15 cellular contexts compared by ENCODE assay signal in the genomic region with DNA sequence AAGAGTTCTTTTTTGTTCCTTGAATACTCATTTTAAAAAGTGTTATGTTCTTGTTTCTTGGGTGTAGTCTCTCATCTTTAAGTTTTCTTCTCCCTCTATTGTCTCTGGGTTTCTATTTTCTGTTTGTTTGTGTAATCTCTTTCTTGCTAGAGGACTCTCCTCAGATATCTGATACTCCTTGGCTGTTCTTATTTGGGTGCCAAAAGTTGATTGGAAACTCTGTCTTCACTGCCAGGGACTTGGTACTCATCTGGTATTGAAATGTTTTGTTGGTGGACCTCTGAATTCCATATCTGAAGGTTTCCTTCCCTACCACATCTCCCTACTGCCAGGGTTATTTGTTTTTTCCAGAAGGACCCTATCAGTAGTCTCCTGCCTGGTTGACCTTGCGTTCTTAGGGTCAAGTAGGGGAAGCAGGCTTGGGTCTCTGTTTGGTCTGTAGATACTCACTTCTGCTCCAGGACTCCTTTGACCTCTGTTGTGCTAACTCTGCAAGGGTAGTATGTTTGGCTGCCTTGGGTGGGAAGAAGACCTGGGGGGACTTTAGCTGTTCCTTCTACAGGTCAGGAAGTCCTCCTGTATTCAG. TPM values are rescaled to one million over a fixed set of nuclear protein-coding genes. Genes with fewer than 3 reads are reported as not detected.
DNase-seq lines count a peak whose midpoint lies in the region; ATAC-seq, FAIRE-seq and TF ChIP-seq lines count a peak whose summit lies in the region.
"Had no signal": no experiment of that assay in that cellular context is flagged by ENCODE, and none has a peak within 500 bp of the region (broad histone marks: within the 10 kb centered on the region; RNA-seq: fewer than 3 reads in every experiment).

No MANE protein-coding gene starts in this region.

- H3K79me2 ChIP-seq in mammary epithelial cell (ENCODE audit: insufficient read depth, low read length) (no peaks in the 10 kb centered on the region), Loucy (ENCODE audit: insufficient read depth, low read length) (peaks cover 10% of the 10 kb centered on the region; the same call in 1 of the 2 replicates), K562 (ENCODE audit: control insufficient read depth, insufficient read depth, low read length) (no peaks in the 10 kb centered on the region)

- TF ChIP-seq CTCF in MCF 10A (IDR thresholded peaks at IDR 0.05; ENCODE audit: unreplicated experiment) (no peak), mammary epithelial cell (conservative IDR thresholded peaks at IDR 0.05 in 1 of 2, IDR thresholded peaks at IDR 0.05 in 1 of 2; ENCODE audit: extremely low read depth in 1 of 2, insufficient read depth in 1 of 2, low read depth in 1 of 2, low read length in 2 of 2) (no peak), Loucy (conservative IDR thresholded peaks at IDR 0.05; ENCODE audit: low read length) (no peak), K562 (IDR thresholded peaks at IDR 0.05 in 2 of 3, conservative IDR thresholded peaks at IDR 0.05 in 1 of 3; ENCODE audit: insufficient read depth in 2 of 3, low read depth in 1 of 3, low read length in 3 of 3) (no peak), progenitor cell of endocrine pancreas (IDR thresholded peaks at IDR 0.05; ENCODE audit: unreplicated experiment) (no peak)

- H3K9me3 ChIP-seq in mammary epithelial cell (replicated peaks; ENCODE audit: insufficient read depth, low read length) (no peaks in the 10 kb centered on the region), Loucy (ENCODE audit: insufficient read depth, low read depth, low read length) (no peaks in the 10 kb centered on the region), K562 (replicated peaks; ENCODE audit: control insufficient read depth, insufficient read depth, low read depth, low read length) (no peaks in the 10 kb centered on the region)
- H3K9me3 ChIP-seq: SJSA1 had no signal

- no peaks in the 10 kb centered on the region for H3K9me1 ChIP-seq in K562 (ENCODE audit: control insufficient read depth, insufficient read depth, low read length)

- H3K9ac ChIP-seq in mammary epithelial cell (ENCODE audit: insufficient read depth, low read length): no peak overlapping the region
- H3K9ac ChIP-seq in Loucy (ENCODE audit: low read depth, low read length, poor library complexity, severe bottlenecking): peak overlapping the region; percentile 11
- H3K9ac ChIP-seq in K562 (ENCODE audit: insufficient read depth in 1 of 2, low read depth in 2 of 2, low read length in 2 of 2): no peak overlapping the region

- H3F3A ChIP-seq in Loucy (ENCODE audit: low read depth): 0 out of 2 replicates have a peak, but pooled peaks cover 5% of the 10 kb centered on the region

- H3K27me3 ChIP-seq in mammary epithelial cell (ENCODE audit: insufficient read depth, low read length) (no peaks in the 10 kb centered on the region), Loucy (ENCODE audit: insufficient read depth, low read length, poor library complexity, severe bottlenecking) (no peaks in the 10 kb centered on the region), K562 (ENCODE audit: control insufficient read depth in 2 of 2, insufficient read depth in 2 of 2, low read length in 2 of 2) (no peaks in the 10 kb centered on the region)
- H3K27me3 ChIP-seq: SJSA1 had no signal

- H3K4me3 ChIP-seq in mammary epithelial cell (replicated peaks in 1 of 3; ENCODE audit: insufficient read depth in 1 of 3, low read depth in 2 of 3, low read length in 3 of 3) (no peak overlapping the region), Loucy (ENCODE audit: low read length, poor library complexity, severe bottlenecking) (no peak overlapping the region), K562 (no peak overlapping the region)
- H3K4me3 ChIP-seq: SJSA1 had no signal

- H3K36me3 ChIP-seq in mammary epithelial cell (ENCODE audit: insufficient read depth, low read length): no peaks in the 10 kb centered on the region
- no peaks in the 10 kb centered on the region for H3K36me3 ChIP-seq in Loucy (ENCODE audit: insufficient read depth, low read length)
- H3K36me3 ChIP-seq in K562 (ENCODE audit: control insufficient read depth, insufficient read depth, low read length): no peaks in the 10 kb centered on the region
- H3K36me3 ChIP-seq: SJSA1 had no signal

- H3K4me3 Mint-ChIP-seq in MCF 10A (ENCODE audit: unreplicated experiment): no peak overlapping the region
- H3K4me3 Mint-ChIP-seq in progenitor cell of endocrine pancreas (ENCODE audit: low read depth): no peak overlapping the region
- H3K4me3 Mint-ChIP-seq: B cell had no signal

- intact Hi-C loops in MCF 10A (cut with micrococcal nuclease): no loop called here
- intact Hi-C loops in mammary epithelial cell (cut with micrococcal nuclease): no loop called here
- intact Hi-C loops in K562 (cut with micrococcal nuclease): no loop called here
- intact Hi-C loops in Right ventricle myocardium inferior (cut with DNase I): no loop called here

- ATAC-seq in K562: no peak
- no peak for ATAC-seq in Right ventricle myocardium inferior

- 100% methylated on average over 1 of the region's 1 CpG for WGBS in mammary epithelial cell (ENCODE audit: low coverage, missing lambda C conversion rate)
- WGBS in K562 (ENCODE audit: insufficient coverage, low coverage, missing lambda C conversion rate): no CpG with 5 or more reads among the region's 1 CpG

- CTCF ChIA-PET in MCF 10A (lab: Yijun Ruan, JAX): interaction anchor here (0.6 to 1.7 kb wide), 3 partner anchors 9 to 163 kb away, joined by 3 to 6 read pairs (median 4); partner anchors contain the start of genes C15orf39 and PPCDC
- CTCF ChIA-PET in mammary epithelial cell (lab: Charles Lee; ENCODE audit: low non-redundant PET): no interaction called here
- CTCF ChIA-PET in K562 (lab: Yijun Ruan, JAX; ENCODE audit: low intra/inter-chr PET ratio): interaction anchor here (0.9 kb wide), 1 partner anchor 10 kb away, joined by 4 read pairs; no protein-coding TSS in a partner anchor

- no peak for TF ChIP-seq POLR2A in K562 (conservative IDR thresholded peaks at IDR 0.05)

- H3K36me3 Mint-ChIP-seq in MCF 10A (ENCODE audit: insufficient read depth, unreplicated experiment) (peaks cover 7% of the 10 kb centered on the region), progenitor cell of endocrine pancreas (ENCODE audit: insufficient read depth) (peaks cover 9% of the 10 kb centered on the region)

- H3K4me1 ChIP-seq in mammary epithelial cell (ENCODE audit: insufficient read depth, low read length) (peaks cover 43% of the 10 kb centered on the region), Loucy (ENCODE audit: insufficient read depth, low read length, poor library complexity, severe bottlenecking) (peaks cover 53% of the 10 kb centered on the region), K562 (replicated peaks in 1 of 2; ENCODE audit: control insufficient read depth in 2 of 2, insufficient read depth in 2 of 2, low read length in 2 of 2) (peaks cover 36 to 38% of the 10 kb centered on the region in 2 experiments)

- H3K9me2 ChIP-seq in Loucy (replicated peaks; ENCODE audit: low read depth, low read length): no peaks in the 10 kb centered on the region

- in situ Hi-C loops in mammary epithelial cell (cut with MboI; ENCODE audit: low sequenced_read_pairs in 2 of 2): no loop called here
- in situ Hi-C loops in K562 (cut with MboI): no loop called here

- H3K4me2 ChIP-seq in mammary epithelial cell (ENCODE audit: insufficient read depth, low read depth, low read length) (no peak overlapping the region), Loucy (ENCODE audit: low read depth, low read length, poor library complexity, severe bottlenecking) (peak overlapping the region; percentile 53), K562 (ENCODE audit: insufficient read depth, low read length) (no peak overlapping the region)

- H3K27ac ChIP-seq in mammary epithelial cell (ENCODE audit: insufficient read depth, low read depth, low read length) (no peak overlapping the region), K562 (ENCODE audit: extremely low read depth, low read depth, low read length) (no peak overlapping the region)
- H3K27ac ChIP-seq: SJSA1 had no signal

- no peaks in the 10 kb centered on the region for H3K9me3 Mint-ChIP-seq in MCF 10A (ENCODE audit: unreplicated experiment)
- no peaks in the 10 kb centered on the region for H3K9me3 Mint-ChIP-seq in progenitor cell of endocrine pancreas (ENCODE audit: low read depth)

- no peak for TF ChIP-seq RAD21 in K562 (CRISPR knock-in tag; conservative IDR thresholded peaks at IDR 0.05 in 1 of 2, IDR thresholded peaks at IDR 0.05 in 1 of 2)

- H3K27me3 Mint-ChIP-seq in MCF 10A (ENCODE audit: insufficient read depth, unreplicated experiment): no peaks in the 10 kb centered on the region
- no peaks in the 10 kb centered on the region for H3K27me3 Mint-ChIP-seq in progenitor cell of endocrine pancreas
- H3K27me3 Mint-ChIP-seq: B cell had no signal

- POLR2A ChIA-PET in MCF 10A (lab: Yijun Ruan, JAX) (no interaction called here), K562 (lab: Yijun Ruan, JAX) (interaction anchor here (0.6 to 2.7 kb wide), 5 partner anchors 11 to 784 kb away, joined by 3 to 7 read pairs (median 3); partner anchors contain the start of gene MPI)

- no TSS peak for BruUV-seq in MCF 10A (replicated peaks; lab: Mats Ljungman, UMichigan)
- BruUV-seq in mammary epithelial cell (replicated peaks; lab: Mats Ljungman, UMichigan): no TSS peak
- BruUV-seq in K562 (replicated peaks; lab: Mats Ljungman, UMichigan): no TSS peak

- H4K20me1 ChIP-seq in mammary epithelial cell (ENCODE audit: insufficient read depth, low read length) (no peaks in the 10 kb centered on the region), Loucy (ENCODE audit: insufficient read depth, low read length, poor library complexity, severe bottlenecking) (no peaks in the 10 kb centered on the region), K562 (replicated peaks; ENCODE audit: control insufficient read depth, insufficient read depth, low read length) (no peaks in the 10 kb centered on the region)

- peak overlapping the region; percentile 59 for H3K27ac Mint-ChIP-seq in MCF 10A (ENCODE audit: low read depth, unreplicated experiment)
- no peak overlapping the region for H3K27ac Mint-ChIP-seq in progenitor cell of endocrine pancreas
- H3K27ac Mint-ChIP-seq: B cell had no signal

- peak; percentile 57 for FAIRE-seq in K562 (lab: Jason Lieb, UNC)

- no peak for DNase-seq in MCF 10A (ENCODE audit: unreplicated experiment)
- DNase-seq in mammary epithelial cell: no peak
- peak; percentile 30 to 63 (median 54) for DNase-seq in K562 (ENCODE audit: extremely low read depth in 1 of 4, low spot score in 3 of 4)
- DNase-seq in Right ventricle myocardium inferior (ENCODE audit: missing footprints): no peak
- no peak for DNase-seq in NCI-H1105 (lab: John Stamatoyannopoulos, UW)
- no peak for DNase-seq in progenitor cell of endocrine pancreas (ENCODE audit: low spot score, unreplicated experiment)
- DNase-seq: DMS153, Karpas-422, NCI-H1436, NCI-H2029 treated with DMSO at 0.1 percent for 48 hours, NCI-H524, RPMI8226 had no signal

- peaks cover 16% of the 10 kb centered on the region for H3K4me1 Mint-ChIP-seq in MCF 10A (ENCODE audit: insufficient read depth, unreplicated experiment)
- H3K4me1 Mint-ChIP-seq in progenitor cell of endocrine pancreas (ENCODE audit: low read depth): peaks cover 51% of the 10 kb centered on the region

- dilution Hi-C loops in mammary epithelial cell (cut with HindIII; ENCODE audit: low sequenced_read_pairs): no loop called here

- TF ChIP-seq EP300 in K562 (IDR thresholded peaks at IDR 0.05; ENCODE audit: low read length): 0 out of 2 replicates have a peak, but pooled peaks have one; percentile 37

- H2AFZ ChIP-seq in mammary epithelial cell (ENCODE audit: low read depth, low read length) (no peak overlapping the region), Loucy (ENCODE audit: low read length) (no peak overlapping the region), K562 (ENCODE audit: low read depth, low read length) (no peak overlapping the region)

RNA-seq across cellular contexts. Expression of gene PPCDC, which starts 15.7 kb away (rescaled TPM):
- total RNA-seq in MCF 10A (2022): 20.3 and 25.1 TPM in 2 replicates
- total RNA-seq in mammary epithelial cell: 10 to 100 TPM in 1 of 2 donors, 1 to 10 TPM in 1; 8.2 to 20.9 TPM
- 23.0 TPM for polyA plus RNA-seq in mammary epithelial cell
- 11.3 TPM for polyA minus RNA-seq in mammary epithelial cell
- 20.0 and 54.1 TPM in 2 replicates for total RNA-seq in K562 (2011; cell fraction: chromatin; rRNA removed; ENCODE audit: low replicate concordance)
- total RNA-seq in K562 (2011; cell fraction: nucleolus; rRNA removed): 31.7 TPM in 2 replicates
- total RNA-seq in K562 (2011; cell fraction: nucleoplasm; rRNA removed): 24.1 and 30.8 TPM in 2 replicates
- total RNA-seq in K562 (2014; rRNA removed): 16.3 and 17.1 TPM in 2 replicates
- 6.4 and 10.9 TPM in 2 replicates for total RNA-seq in K562 (2014; rRNA removed; fragmentation: Illumina TruSeq; extraction: Trizol)
- total RNA-seq in K562 (2015; rRNA removed; fragmentation: Illumina TruSeq; extraction: Trizol): 9.7 and 13.5 TPM in 2 replicates
- total RNA-seq in K562 (2021): 15.2 and 16.7 TPM in 2 replicates
- polyA plus RNA-seq in K562 (2011; rRNA removed): 16.7 and 17.9 TPM in 2 replicates
- polyA plus RNA-seq in K562 (2011; cell fraction: cytosol; rRNA removed): 26.9 and 55.6 TPM in 2 replicates
- 22.7 and 31.8 TPM in 2 replicates for polyA plus RNA-seq in K562 (2011; cell fraction: nucleus; rRNA removed)
- polyA plus RNA-seq in K562 (2012): 11.4 and 15.7 TPM in 2 replicates
- 21.7 and 24.9 TPM in 2 replicates for polyA plus RNA-seq in K562 (2014; fragmentation: Illumina TruSeq; extraction: Trizol)
- 10 to 100 TPM; 50.0 to 53.6 TPM for polyA plus RNA-seq in K562 (2014; fragmentation: Nextera tagmentation; extraction: Ambion mirVana)
- polyA plus RNA-seq in K562 (2014; rRNA removed): 34.8 and 41.6 TPM in 2 replicates
- 6.7 and 7.8 TPM in 2 replicates for polyA minus RNA-seq in K562 (2011; rRNA and poly(A)+ RNA removed)
- polyA minus RNA-seq in K562 (2011; cell fraction: cytosol; rRNA and poly(A)+ RNA removed): 6.4 and 9.0 TPM in 2 replicates
- 12.3 and 15.2 TPM in 2 replicates for polyA minus RNA-seq in K562 (2011; cell fraction: nucleus; rRNA and poly(A)+ RNA removed)
- 5.2 TPM for total RNA-seq in Right ventricle myocardium inferior
- 16.5 and 18.0 TPM in 2 replicates for total RNA-seq in progenitor cell of endocrine pancreas

RNA-seq across cellular contexts. Expression of gene SCAMP5, which starts 43.7 kb away (rescaled TPM):
- total RNA-seq in MCF 10A (2022) (0.54 and 0.96 TPM in 2 replicates), mammary epithelial cell (1 to 10 TPM; 1.1 to 1.3 TPM), K562 (2014; rRNA removed) (not detected in 2 replicates), K562 (2014; rRNA removed; fragmentation: Illumina TruSeq; extraction: Trizol) (not detected in 2 replicates), K562 (2015; rRNA removed; fragmentation: Illumina TruSeq; extraction: Trizol) (0.08 and 0.11 TPM in 2 replicates), K562 (2021) (0.27 and 0.31 TPM in 2 replicates), Right ventricle myocardium inferior (1.9 TPM), progenitor cell of endocrine pancreas (55.9 and 58.0 TPM in 2 replicates)
- polyA plus RNA-seq in mammary epithelial cell (0.91 TPM), K562 (2011; rRNA removed) (0.24 and 0.29 TPM in 2 replicates), K562 (2014; fragmentation: Illumina TruSeq; extraction: Trizol) (0.09 and 0.15 TPM in 2 replicates), K562 (2014; fragmentation: Nextera tagmentation; extraction: Ambion mirVana) (not detected), K562 (2014; rRNA removed) (not detected in 2 replicates)
- polyA minus RNA-seq in mammary epithelial cell: 2.1 TPM
- total RNA-seq in K562 (2011; cell fraction: chromatin; rRNA removed; ENCODE audit: low replicate concordance): not detected in 2 replicates
- 0.33 TPM in 1 of 2 replicates, not detected in the other for total RNA-seq in K562 (2011; cell fraction: nucleolus; rRNA removed)
- not detected in 2 replicates for total RNA-seq in K562 (2011; cell fraction: nucleoplasm; rRNA removed)
- polyA plus RNA-seq in K562 (2011; cell fraction: cytosol; rRNA removed): 0.15 and 0.18 TPM in 2 replicates
- 0.14 and 0.15 TPM in 2 replicates for polyA plus RNA-seq in K562 (2011; cell fraction: nucleus; rRNA removed)
- polyA plus RNA-seq in K562 (2012): 0.14 and 0.21 TPM in 2 replicates
- polyA minus RNA-seq in K562 (2011; rRNA and poly(A)+ RNA removed): 0.11 and 0.42 TPM in 2 replicates
- polyA minus RNA-seq in K562 (2011; cell fraction: cytosol; rRNA and poly(A)+ RNA removed): not detected in 2 replicates
- polyA minus RNA-seq in K562 (2011; cell fraction: nucleus; rRNA and poly(A)+ RNA removed): not detected in 2 replicates

Comparison
In these comparisons a context has a peak if more than half of its experiments do, and no peak if none do; other contexts are left out.
1. DNase-seq: peak in K562 (4 of 4); none in MCF 10A (single experiment), mammary epithelial cell (single experiment), Right ventricle myocardium inferior (single experiment), NCI-H1105 (single experiment) and progenitor cell of endocrine pancreas (single experiment).
2. RNA of gene SCAMP5, which starts 43.7 kb away (total RNA-seq): 55.9 to 58.0 TPM in progenitor cell of endocrine pancreas; 1.9 TPM in Right ventricle myocardium inferior (single experiment), 1.1 to 1.3 TPM in mammary epithelial cell, 0.54 to 0.96 TPM in MCF 10A and 0.08 to 0.33 TPM in K562; every median in the first group is over 10 times any median in the second.